In the genomic region with DNA sequence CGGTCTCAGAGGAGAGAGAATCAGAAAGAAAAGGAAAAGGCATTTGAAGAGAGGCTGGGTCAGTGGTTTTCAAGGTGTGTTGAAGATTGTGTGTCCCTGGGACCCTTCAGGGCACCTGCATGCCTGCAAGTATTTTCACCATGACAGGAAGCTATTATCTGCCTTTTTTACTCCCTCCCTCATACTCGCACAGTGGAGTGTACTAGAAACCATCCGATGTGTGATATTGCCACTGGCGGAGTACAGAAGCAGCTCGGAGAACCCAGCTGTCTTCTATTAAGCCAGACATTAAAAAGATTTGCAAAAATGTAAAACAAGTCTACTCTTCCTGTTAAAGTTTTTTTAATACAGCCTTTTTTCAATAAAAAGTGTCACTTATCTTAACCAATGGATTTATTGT, we compare ENCODE assay signal across 19 cellular contexts. TPM values are rescaled to one million over a fixed set of nuclear protein-coding genes. Genes with fewer than 3 reads are reported as not detected.
"Had no signal": no experiment of that assay in that cellular context is flagged by ENCODE, and none has a peak within 500 bp of the region (broad histone marks: within the 10 kb centered on the region; RNA-seq: fewer than 3 reads in every experiment).

No MANE protein-coding gene starts in this region.

- H3K27me3 ChIP-seq: esophagus muscularis mucosa, gastroesophageal sphincter, hepatocyte, sigmoid colon, suprapubic skin, thyroid gland had no signal

- DNase-seq: effector memory CD4-positive, alpha-beta T cell; kidney; left cardiac atrium; naive thymus-derived CD4-positive, alpha-beta T cell; posterior cingulate gyrus; sigmoid colon; stimulated activated CD4-positive, alpha-beta T cell treated with anti-CD3 and anti-CD28 coated beads, Interleukin-2, amount 100 ng/mL, for 24 hours; stimulated activated CD4-positive, alpha-beta T cell treated with anti-CD3 and anti-CD28 coated beads, Interleukin-4, amount 100 ng/mL, for 4 hours; stimulated activated naive CD4-positive, alpha-beta T cell treated with Interleukin-2 at 50 U/mL for 16 hours; thyroid gland had no signal

- H3K4me1 ChIP-seq: esophagus muscularis mucosa, gastroesophageal sphincter, suprapubic skin had no signal

- H3K27ac ChIP-seq: epithelial cell of prostate, hepatocyte, skin epidermis, suprapubic skin, thyroid gland had no signal

- H3K36me3 Mint-ChIP-seq: type B pancreatic cell had no signal

- H3K4me1 Mint-ChIP-seq: naive thymus-derived CD4-positive, alpha-beta T cell had no signal

- H3K4me3 Mint-ChIP-seq: naive thymus-derived CD4-positive, alpha-beta T cell; type B pancreatic cell had no signal

- H3K9me3 ChIP-seq: esophagus muscularis mucosa, gastroesophageal sphincter, sigmoid colon, suprapubic skin, thyroid gland had no signal

- H3K4me3 ChIP-seq: esophagus muscularis mucosa, gastroesophageal sphincter, hepatocyte, sigmoid colon, skin epidermis, suprapubic skin, thyroid gland had no signal

- ATAC-seq: naive thymus-derived CD4-positive, alpha-beta T cell had no signal

- H3K36me3 ChIP-seq: esophagus muscularis mucosa, gastroesophageal sphincter, sigmoid colon, suprapubic skin, thyroid gland had no signal

- H3K27ac Mint-ChIP-seq: type B pancreatic cell had no signal

RNA-seq across cellular contexts. Expression of a gene that starts 33.7 kb away (rescaled TPM):
- total RNA-seq: hepatocyte, left cardiac atrium, lung microvascular endothelial cell, osteocyte had no signal
